In the genomic region with DNA sequence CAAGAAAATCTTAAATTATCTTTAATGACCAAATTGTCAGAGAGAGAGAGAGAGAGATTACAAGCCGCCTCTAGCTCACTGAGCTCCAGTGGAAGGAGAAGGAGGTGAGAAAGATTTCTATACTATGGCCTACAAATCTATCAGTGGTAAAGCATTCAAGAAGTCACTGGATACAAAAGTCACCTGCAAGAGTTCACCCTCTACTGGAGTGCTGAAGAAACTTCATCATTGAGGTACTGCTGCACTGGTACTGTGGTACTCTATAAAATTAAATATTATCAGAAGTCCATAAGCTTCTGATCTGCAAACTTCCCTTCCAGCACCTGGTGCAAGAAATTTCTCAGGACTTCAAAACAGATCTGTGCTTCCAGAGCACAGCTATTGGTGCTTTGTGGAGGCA, we compare ENCODE assay signal across 2 cellular contexts.
TF ChIP-seq lines count a peak whose summit lies in the region.

No MANE protein-coding gene starts in this region.

TF ChIP-seq in HCT116, 20 proteins besides CTCF, POLR2A, EP300 and RAD21:
- TF ChIP-seq SIN3A (IDR thresholded peaks at IDR 0.05; ENCODE audit: low read depth) (no peak), ZNF274 (IDR thresholded peaks at IDR 0.05; ENCODE audit: low read depth, low read length) (no peak), ZFX (IDR thresholded peaks at IDR 0.05) (no peak), CEBPB (IDR thresholded peaks at IDR 0.05; ENCODE audit: low read depth) (no peak), CBX3 (IDR thresholded peaks at IDR 0.05; ENCODE audit: low read depth) (no peak), TCF7L2 (IDR thresholded peaks at IDR 0.05; ENCODE audit: borderline replicate concordance, extremely low read depth, insufficient read depth, insufficient read length) (no peak), EZH2phosphoT487 (IDR thresholded peaks at IDR 0.05; ENCODE audit: borderline replicate concordance) (no peak), EZH2 (IDR thresholded peaks at IDR 0.05) (no peak), FOSL1 (IDR thresholded peaks at IDR 0.05; ENCODE audit: low read depth) (no peak), SRF (IDR thresholded peaks at IDR 0.05; ENCODE audit: low read depth) (no peak), JUND (IDR thresholded peaks at IDR 0.05) (no peak)
- TF ChIP-seq, protein P1, sequence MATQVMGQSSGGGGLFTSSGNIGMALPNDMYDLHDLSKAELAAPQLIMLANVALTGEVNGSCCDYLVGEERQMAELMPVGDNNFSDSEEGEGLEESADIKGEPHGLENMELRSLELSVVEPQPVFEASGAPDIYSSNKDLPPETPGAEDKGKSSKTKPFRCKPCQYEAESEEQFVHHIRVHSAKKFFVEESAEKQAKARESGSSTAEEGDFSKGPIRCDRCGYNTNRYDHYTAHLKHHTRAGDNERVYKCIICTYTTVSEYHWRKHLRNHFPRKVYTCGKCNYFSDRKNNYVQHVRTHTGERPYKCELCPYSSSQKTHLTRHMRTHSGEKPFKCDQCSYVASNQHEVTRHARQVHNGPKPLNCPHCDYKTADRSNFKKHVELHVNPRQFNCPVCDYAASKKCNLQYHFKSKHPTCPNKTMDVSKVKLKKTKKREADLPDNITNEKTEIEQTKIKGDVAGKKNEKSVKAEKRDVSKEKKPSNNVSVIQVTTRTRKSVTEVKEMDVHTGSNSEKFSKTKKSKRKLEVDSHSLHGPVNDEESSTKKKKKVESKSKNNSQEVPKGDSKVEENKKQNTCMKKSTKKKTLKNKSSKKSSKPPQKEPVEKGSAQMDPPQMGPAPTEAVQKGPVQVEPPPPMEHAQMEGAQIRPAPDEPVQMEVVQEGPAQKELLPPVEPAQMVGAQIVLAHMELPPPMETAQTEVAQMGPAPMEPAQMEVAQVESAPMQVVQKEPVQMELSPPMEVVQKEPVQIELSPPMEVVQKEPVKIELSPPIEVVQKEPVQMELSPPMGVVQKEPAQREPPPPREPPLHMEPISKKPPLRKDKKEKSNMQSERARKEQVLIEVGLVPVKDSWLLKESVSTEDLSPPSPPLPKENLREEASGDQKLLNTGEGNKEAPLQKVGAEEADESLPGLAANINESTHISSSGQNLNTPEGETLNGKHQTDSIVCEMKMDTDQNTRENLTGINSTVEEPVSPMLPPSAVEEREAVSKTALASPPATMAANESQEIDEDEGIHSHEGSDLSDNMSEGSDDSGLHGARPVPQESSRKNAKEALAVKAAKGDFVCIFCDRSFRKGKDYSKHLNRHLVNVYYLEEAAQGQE (IDR thresholded peaks at IDR 0.05; ENCODE audit: low read depth): no peak
- TF ChIP-seq, protein P2, sequence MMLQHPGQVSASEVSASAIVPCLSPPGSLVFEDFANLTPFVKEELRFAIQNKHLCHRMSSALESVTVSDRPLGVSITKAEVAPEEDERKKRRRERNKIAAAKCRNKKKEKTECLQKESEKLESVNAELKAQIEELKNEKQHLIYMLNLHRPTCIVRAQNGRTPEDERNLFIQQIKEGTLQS (IDR thresholded peaks at IDR 0.05): no peak

TF ChIP-seq in K562, 482 proteins besides CTCF, POLR2A, EP300 and RAD21:
- TF ChIP-seq, protein P3, sequence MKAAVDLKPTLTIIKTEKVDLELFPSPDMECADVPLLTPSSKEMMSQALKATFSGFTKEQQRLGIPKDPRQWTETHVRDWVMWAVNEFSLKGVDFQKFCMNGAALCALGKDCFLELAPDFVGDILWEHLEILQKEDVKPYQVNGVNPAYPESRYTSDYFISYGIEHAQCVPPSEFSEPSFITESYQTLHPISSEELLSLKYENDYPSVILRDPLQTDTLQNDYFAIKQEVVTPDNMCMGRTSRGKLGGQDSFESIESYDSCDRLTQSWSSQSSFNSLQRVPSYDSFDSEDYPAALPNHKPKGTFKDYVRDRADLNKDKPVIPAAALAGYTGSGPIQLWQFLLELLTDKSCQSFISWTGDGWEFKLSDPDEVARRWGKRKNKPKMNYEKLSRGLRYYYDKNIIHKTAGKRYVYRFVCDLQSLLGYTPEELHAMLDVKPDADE (conservative IDR thresholded peaks at IDR 0.05; ENCODE audit: control insufficient read depth, low read depth, low read length): no peak
- TF ChIP-seq, protein P4, sequence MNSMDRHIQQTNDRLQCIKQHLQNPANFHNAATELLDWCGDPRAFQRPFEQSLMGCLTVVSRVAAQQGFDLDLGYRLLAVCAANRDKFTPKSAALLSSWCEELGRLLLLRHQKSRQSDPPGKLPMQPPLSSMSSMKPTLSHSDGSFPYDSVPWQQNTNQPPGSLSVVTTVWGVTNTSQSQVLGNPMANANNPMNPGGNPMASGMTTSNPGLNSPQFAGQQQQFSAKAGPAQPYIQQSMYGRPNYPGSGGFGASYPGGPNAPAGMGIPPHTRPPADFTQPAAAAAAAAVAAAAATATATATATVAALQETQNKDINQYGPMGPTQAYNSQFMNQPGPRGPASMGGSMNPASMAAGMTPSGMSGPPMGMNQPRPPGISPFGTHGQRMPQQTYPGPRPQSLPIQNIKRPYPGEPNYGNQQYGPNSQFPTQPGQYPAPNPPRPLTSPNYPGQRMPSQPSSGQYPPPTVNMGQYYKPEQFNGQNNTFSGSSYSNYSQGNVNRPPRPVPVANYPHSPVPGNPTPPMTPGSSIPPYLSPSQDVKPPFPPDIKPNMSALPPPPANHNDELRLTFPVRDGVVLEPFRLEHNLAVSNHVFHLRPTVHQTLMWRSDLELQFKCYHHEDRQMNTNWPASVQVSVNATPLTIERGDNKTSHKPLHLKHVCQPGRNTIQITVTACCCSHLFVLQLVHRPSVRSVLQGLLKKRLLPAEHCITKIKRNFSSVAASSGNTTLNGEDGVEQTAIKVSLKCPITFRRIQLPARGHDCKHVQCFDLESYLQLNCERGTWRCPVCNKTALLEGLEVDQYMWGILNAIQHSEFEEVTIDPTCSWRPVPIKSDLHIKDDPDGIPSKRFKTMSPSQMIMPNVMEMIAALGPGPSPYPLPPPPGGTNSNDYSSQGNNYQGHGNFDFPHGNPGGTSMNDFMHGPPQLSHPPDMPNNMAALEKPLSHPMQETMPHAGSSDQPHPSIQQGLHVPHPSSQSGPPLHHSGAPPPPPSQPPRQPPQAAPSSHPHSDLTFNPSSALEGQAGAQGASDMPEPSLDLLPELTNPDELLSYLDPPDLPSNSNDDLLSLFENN (IDR thresholded peaks at IDR 0.05; ENCODE audit: low read depth in 2 of 2, low read length in 2 of 2): no peak
- TF ChIP-seq NCOA1 (IDR thresholded peaks at IDR 0.05; ENCODE audit: low read depth) (no peak), MEF2A (IDR thresholded peaks at IDR 0.05; ENCODE audit: control insufficient read depth, low read depth, low read length) (no peak), NR4A1 (CRISPR knock-in tag; IDR thresholded peaks at IDR 0.05) (no peak), NR4A1 (tag; IDR thresholded peaks at IDR 0.05) (no peak), BMI1 (IDR thresholded peaks at IDR 0.05; ENCODE audit: low read length) (no peak)
